Comparison of ENCODE assay signal across 1 cellular context in the genomic region with DNA sequence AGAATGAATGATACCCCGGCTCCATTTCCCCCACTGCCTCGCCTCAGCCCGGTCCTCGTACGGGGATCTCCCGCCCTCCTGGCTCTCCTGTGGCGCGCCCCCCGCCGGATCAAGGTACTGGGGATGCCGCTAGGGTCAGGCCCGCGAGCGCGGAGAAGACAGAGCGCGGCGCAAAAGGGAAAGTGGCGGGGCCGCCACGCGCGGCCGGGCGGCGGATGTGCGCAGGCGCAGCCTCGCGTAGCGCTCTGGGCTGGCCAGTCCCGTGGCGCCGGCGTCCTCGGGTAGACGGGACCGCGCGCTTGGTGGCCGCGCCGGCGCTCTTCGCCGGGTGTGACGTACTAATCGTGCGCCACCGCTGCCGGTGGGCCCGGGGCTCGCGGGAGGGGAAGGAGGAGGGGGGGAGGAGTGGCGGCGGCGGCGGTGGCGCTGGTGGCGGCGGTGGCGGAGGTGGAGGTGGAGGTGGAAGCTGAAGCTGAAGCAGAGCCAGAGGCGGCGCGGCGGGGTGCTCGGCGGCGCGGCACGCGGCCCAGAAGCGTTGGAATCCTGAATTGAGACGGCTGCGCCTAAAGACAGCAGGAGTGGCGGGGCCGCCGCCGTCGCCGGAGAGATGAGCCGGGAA.
TF ChIP-seq lines count a peak whose summit lies in the region.

SENP3 (plus strand) TSS at position 331 of the 619 bp plus-strand sequence. CDS start 1,158 bp downstream, outside the sequence.

TF ChIP-seq in HepG2, 621 proteins besides CTCF, POLR2A, EP300 and RAD21 (continued from another document and continues in another):
- TF ChIP-seq HNF1A (IDR thresholded peaks at IDR 0.05; ENCODE audit: low read depth) (no peak), HNF1A (CRISPR knock-in tag; IDR thresholded peaks at IDR 0.05; ENCODE audit: borderline replicate concordance) (peak; percentile 47; the same call in 1 of the 2 replicates), JUND (CRISPR knock-in tag; IDR thresholded peaks at IDR 0.05) (no peak), CCDC6 (CRISPR knock-in tag; IDR thresholded peaks at IDR 0.05) (0 out of 2 replicates have a peak, but pooled peaks have one; percentile 19), ARNT (IDR thresholded peaks at IDR 0.05) (no peak), ZHX1 (CRISPR knock-in tag; IDR thresholded peaks at IDR 0.05; ENCODE audit: low read depth) (no peak), RXRB (CRISPR knock-in tag; IDR thresholded peaks at IDR 0.05; ENCODE audit: borderline replicate concordance) (0 out of 2 replicates have a peak, but pooled peaks have one; percentile 8), ARID4A (CRISPR knock-in tag; IDR thresholded peaks at IDR 0.05; ENCODE audit: borderline replicate concordance) (peak; percentile 75; the same call in 1 of the 2 replicates), ISX (CRISPR knock-in tag; conservative IDR thresholded peaks at IDR 0.05) (no peak), TFDP2 (CRISPR knock-in tag; IDR thresholded peaks at IDR 0.05) (peak; percentile 69; the same call in 1 of the 2 replicates), SALL1 (CRISPR knock-in tag; IDR thresholded peaks at IDR 0.05) (0 out of 2 replicates have a peak, but pooled peaks have one; percentile 33), ZBTB42 (CRISPR knock-in tag; IDR thresholded peaks at IDR 0.05) (peak; percentile 62; the same call in 1 of the 2 replicates), SIN3B (IDR thresholded peaks at IDR 0.05; ENCODE audit: low read length) (peak; percentile 59), HINFP (CRISPR knock-in tag; IDR thresholded peaks at IDR 0.05; ENCODE audit: low read depth) (peak; percentile 60; the same call in 1 of the 2 replicates), SP1 (IDR thresholded peaks at IDR 0.05) (no peak), SP1 (CRISPR knock-in tag; IDR thresholded peaks at IDR 0.05) (peak; percentile 21), ZSCAN30 (CRISPR knock-in tag; IDR thresholded peaks at IDR 0.05) (no peak), ZNF224 (CRISPR knock-in tag; IDR thresholded peaks at IDR 0.05) (0 out of 2 replicates have a peak, but pooled peaks have one; percentile 64), ZNF205 (CRISPR knock-in tag; IDR thresholded peaks at IDR 0.05) (no peak), ZFP82 (CRISPR knock-in tag; IDR thresholded peaks at IDR 0.05; ENCODE audit: borderline replicate concordance) (no peak), ZFP37 (CRISPR knock-in tag; IDR thresholded peaks at IDR 0.05; ENCODE audit: borderline replicate concordance) (no peak), ERF (CRISPR knock-in tag; IDR thresholded peaks at IDR 0.05) (0 out of 2 replicates have a peak, but pooled peaks have one; percentile 21), BHLHE40 (IDR thresholded peaks at IDR 0.05; ENCODE audit: low read length) (0 out of 2 replicates have a peak, but pooled peaks have one; percentile 8), GPN1 (CRISPR knock-in tag; IDR thresholded peaks at IDR 0.05; ENCODE audit: borderline replicate concordance) (no peak), ZBTB2 (CRISPR knock-in tag; IDR thresholded peaks at IDR 0.05; ENCODE audit: low read depth) (peak; percentile 97), RARA (CRISPR knock-in tag; IDR thresholded peaks at IDR 0.05) (no peak), FOXK1 (CRISPR knock-in tag; IDR thresholded peaks at IDR 0.05; ENCODE audit: borderline replicate concordance, low read depth) (peak; percentile 30; the same call in 1 of the 2 replicates)
- TF ChIP-seq, protein P1, sequence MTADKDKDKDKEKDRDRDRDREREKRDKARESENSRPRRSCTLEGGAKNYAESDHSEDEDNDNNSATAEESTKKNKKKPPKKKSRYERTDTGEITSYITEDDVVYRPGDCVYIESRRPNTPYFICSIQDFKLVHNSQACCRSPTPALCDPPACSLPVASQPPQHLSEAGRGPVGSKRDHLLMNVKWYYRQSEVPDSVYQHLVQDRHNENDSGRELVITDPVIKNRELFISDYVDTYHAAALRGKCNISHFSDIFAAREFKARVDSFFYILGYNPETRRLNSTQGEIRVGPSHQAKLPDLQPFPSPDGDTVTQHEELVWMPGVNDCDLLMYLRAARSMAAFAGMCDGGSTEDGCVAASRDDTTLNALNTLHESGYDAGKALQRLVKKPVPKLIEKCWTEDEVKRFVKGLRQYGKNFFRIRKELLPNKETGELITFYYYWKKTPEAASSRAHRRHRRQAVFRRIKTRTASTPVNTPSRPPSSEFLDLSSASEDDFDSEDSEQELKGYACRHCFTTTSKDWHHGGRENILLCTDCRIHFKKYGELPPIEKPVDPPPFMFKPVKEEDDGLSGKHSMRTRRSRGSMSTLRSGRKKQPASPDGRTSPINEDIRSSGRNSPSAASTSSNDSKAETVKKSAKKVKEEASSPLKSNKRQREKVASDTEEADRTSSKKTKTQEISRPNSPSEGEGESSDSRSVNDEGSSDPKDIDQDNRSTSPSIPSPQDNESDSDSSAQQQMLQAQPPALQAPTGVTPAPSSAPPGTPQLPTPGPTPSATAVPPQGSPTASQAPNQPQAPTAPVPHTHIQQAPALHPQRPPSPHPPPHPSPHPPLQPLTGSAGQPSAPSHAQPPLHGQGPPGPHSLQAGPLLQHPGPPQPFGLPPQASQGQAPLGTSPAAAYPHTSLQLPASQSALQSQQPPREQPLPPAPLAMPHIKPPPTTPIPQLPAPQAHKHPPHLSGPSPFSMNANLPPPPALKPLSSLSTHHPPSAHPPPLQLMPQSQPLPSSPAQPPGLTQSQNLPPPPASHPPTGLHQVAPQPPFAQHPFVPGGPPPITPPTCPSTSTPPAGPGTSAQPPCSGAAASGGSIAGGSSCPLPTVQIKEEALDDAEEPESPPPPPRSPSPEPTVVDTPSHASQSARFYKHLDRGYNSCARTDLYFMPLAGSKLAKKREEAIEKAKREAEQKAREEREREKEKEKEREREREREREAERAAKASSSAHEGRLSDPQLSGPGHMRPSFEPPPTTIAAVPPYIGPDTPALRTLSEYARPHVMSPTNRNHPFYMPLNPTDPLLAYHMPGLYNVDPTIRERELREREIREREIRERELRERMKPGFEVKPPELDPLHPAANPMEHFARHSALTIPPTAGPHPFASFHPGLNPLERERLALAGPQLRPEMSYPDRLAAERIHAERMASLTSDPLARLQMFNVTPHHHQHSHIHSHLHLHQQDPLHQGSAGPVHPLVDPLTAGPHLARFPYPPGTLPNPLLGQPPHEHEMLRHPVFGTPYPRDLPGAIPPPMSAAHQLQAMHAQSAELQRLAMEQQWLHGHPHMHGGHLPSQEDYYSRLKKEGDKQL (CRISPR knock-in tag; IDR thresholded peaks at IDR 0.05; ENCODE audit: low read depth), result no peak
- TF ChIP-seq, protein P2, sequence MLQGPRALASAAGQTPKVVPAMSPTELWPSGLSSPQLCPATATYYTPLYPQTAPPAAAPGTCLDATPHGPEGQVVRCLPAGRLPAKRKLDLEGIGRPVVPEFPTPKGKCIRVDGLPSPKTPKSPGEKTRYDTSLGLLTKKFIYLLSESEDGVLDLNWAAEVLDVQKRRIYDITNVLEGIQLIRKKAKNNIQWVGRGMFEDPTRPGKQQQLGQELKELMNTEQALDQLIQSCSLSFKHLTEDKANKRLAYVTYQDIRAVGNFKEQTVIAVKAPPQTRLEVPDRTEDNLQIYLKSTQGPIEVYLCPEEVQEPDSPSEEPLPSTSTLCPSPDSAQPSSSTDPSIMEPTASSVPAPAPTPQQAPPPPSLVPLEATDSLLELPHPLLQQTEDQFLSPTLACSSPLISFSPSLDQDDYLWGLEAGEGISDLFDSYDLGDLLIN (CRISPR knock-in tag; IDR thresholded peaks at IDR 0.05; ENCODE audit: borderline replicate concordance), result peak; percentile 36; the same call in 1 of the 2 replicates
